38 cellular contexts compared by ENCODE assay signal in the genomic region with DNA sequence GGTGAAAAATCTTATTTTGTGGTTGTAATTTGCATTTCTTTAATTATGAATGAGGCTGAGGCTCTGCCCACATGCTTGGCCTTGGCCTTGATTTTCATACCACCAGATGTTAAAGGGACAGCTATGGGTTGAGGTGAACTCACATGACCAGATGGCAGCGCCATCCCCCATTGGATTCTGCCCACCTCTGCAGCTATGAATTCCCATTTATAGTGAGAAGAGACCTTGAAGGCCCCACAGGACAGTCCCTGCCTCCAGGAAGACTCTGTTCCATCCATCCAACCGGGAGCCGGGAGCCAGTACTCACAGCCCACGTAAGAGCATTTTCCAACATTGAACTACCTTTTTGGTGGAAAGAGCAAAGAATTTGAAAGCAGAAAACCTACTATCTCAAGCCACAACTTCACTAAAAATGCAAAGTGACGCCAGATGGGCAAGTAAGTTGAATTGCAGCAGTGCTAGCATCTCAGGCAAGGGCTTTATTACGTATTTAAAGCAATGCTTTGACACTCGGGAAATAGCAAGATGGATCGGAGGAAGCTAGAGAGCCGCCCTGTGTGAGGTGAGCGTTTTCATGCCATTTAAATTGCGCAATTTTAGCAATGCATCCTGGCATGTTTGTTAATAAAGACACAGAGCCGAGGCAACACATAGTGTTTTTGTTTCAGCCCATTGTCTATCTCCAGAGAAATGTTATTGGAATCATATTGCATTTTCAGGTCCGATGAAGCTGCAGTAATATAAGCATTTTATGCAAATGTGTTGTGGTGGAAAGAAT.
DNase-seq lines count a peak whose midpoint lies in the region; ATAC-seq and TF ChIP-seq lines count a peak whose summit lies in the region.
"Had no signal": no experiment of that assay in that cellular context is flagged by ENCODE, and none has a peak within 500 bp of the region (broad histone marks: within the 10 kb centered on the region; RNA-seq: fewer than 3 reads in every experiment).

No MANE protein-coding gene starts in this region.

- TF ChIP-seq CTCF in endodermal cell (conservative IDR thresholded peaks at IDR 0.05) (no peak), upper lobe of right lung (IDR thresholded peaks at IDR 0.05) (no peak), natural killer cell (IDR thresholded peaks at IDR 0.05) (no peak), mesothelial cell of epicardium (IDR thresholded peaks at IDR 0.05; ENCODE audit: unreplicated experiment) (no peak)

- H3K9me3 ChIP-seq in endodermal cell (ENCODE audit: control insufficient read depth, low read length) (no peaks in the 10 kb centered on the region), upper lobe of right lung (no peaks in the 10 kb centered on the region)
- H3K9me3 ChIP-seq: body of pancreas, esophagus squamous epithelium, heart left ventricle, lower lobe of right lung, Peyer's patch, prostate gland, tibial artery had no signal

- H3K4me3 ChIP-seq in endodermal cell (ENCODE audit: low read length) (no peak overlapping the region), upper lobe of right lung (no peak overlapping the region)
- H3K4me3 ChIP-seq: body of pancreas, dorsolateral prefrontal cortex, esophagus squamous epithelium, GM23248, heart left ventricle, lower lobe of right lung, Peyer's patch, prostate gland, tibial artery had no signal

- H3K4me3 Mint-ChIP-seq in endodermal cell (no peak overlapping the region), natural killer cell (no peak overlapping the region), mesothelial cell of epicardium (no peak overlapping the region)
- H3K4me3 Mint-ChIP-seq: activated CD4-positive, alpha-beta memory T cell treated with anti-CD3 and anti-CD28 coated beads for 36 hours; activated naive CD4-positive, alpha-beta T cell treated with anti-CD3 and anti-CD28 coated beads, Interleukin-2, amount 10 ng/mL, durations not matched to agents 7 days and 5 days; activated T-cell treated with anti-CD3 and anti-CD28 coated beads, Interleukin-2, amount 50 U/mL, for 72 hours; CD4-positive, CD25-positive, alpha-beta regulatory T cell; naive thymus-derived CD8-positive, alpha-beta T cell had no signal

- no peaks in the 10 kb centered on the region for H3K9me3 Mint-ChIP-seq in endodermal cell
- no peaks in the 10 kb centered on the region for H3K9me3 Mint-ChIP-seq in natural killer cell
- no peaks in the 10 kb centered on the region for H3K9me3 Mint-ChIP-seq in mesothelial cell of epicardium
- H3K9me3 Mint-ChIP-seq: activated CD4-positive, alpha-beta memory T cell treated with anti-CD3 and anti-CD28 coated beads for 36 hours; activated naive CD4-positive, alpha-beta T cell treated with anti-CD3 and anti-CD28 coated beads, Interleukin-2, amount 10 ng/mL, durations not matched to agents 7 days and 5 days; CD4-positive, CD25-positive, alpha-beta regulatory T cell; naive thymus-derived CD8-positive, alpha-beta T cell had no signal

- H3K36me3 Mint-ChIP-seq in endodermal cell (ENCODE audit: low read depth), result no peaks in the 10 kb centered on the region
- no peaks in the 10 kb centered on the region for H3K36me3 Mint-ChIP-seq in natural killer cell
- no peaks in the 10 kb centered on the region for H3K36me3 Mint-ChIP-seq in mesothelial cell of epicardium
- H3K36me3 Mint-ChIP-seq: activated CD4-positive, alpha-beta memory T cell treated with anti-CD3 and anti-CD28 coated beads for 36 hours; activated naive CD4-positive, alpha-beta T cell treated with anti-CD3 and anti-CD28 coated beads, Interleukin-2, amount 10 ng/mL, durations not matched to agents 7 days and 5 days had no signal

- intact Hi-C loops in upper lobe of right lung (cut with DNase I) (no loop called here), natural killer cell (cut with micrococcal nuclease) (no loop called here)

- H3K4me1 Mint-ChIP-seq in endodermal cell (no peaks in the 10 kb centered on the region), natural killer cell (peaks cover 6 to 8% of the 10 kb centered on the region in 2 donors), mesothelial cell of epicardium (peaks cover 7% of the 10 kb centered on the region)
- H3K4me1 Mint-ChIP-seq: activated naive CD4-positive, alpha-beta T cell treated with anti-CD3 and anti-CD28 coated beads, Interleukin-2, amount 10 ng/mL, durations not matched to agents 7 days and 5 days had no signal

- no peak overlapping the region for H3K27ac Mint-ChIP-seq in endodermal cell
- no peak overlapping the region for H3K27ac Mint-ChIP-seq in natural killer cell
- no peak overlapping the region for H3K27ac Mint-ChIP-seq in mesothelial cell of epicardium
- H3K27ac Mint-ChIP-seq: activated CD4-positive, alpha-beta memory T cell treated with anti-CD3 and anti-CD28 coated beads for 36 hours; activated naive CD4-positive, alpha-beta T cell treated with anti-CD3 and anti-CD28 coated beads, Interleukin-2, amount 10 ng/mL, durations not matched to agents 7 days and 5 days; activated T-cell treated with anti-CD3 and anti-CD28 coated beads, Interleukin-2, amount 50 U/mL, for 72 hours; naive thymus-derived CD8-positive, alpha-beta T cell had no signal

- ATAC-seq in upper lobe of right lung, result no peak
- ATAC-seq in natural killer cell, result no peak
- ATAC-seq: activated T-cell treated with anti-CD3 and anti-CD28 coated beads, Interleukin-2, amount 50 U/mL, for 72 hours; body of pancreas; foreskin keratinocyte; heart left ventricle; lower lobe of right lung; naive thymus-derived CD8-positive, alpha-beta T cell; sciatic nerve had no signal

- H3K27me3 ChIP-seq in endodermal cell (ENCODE audit: control insufficient read depth, insufficient read depth, low read length, poor library complexity, severe bottlenecking) (no peaks in the 10 kb centered on the region), upper lobe of right lung (peaks cover 4% of the 10 kb centered on the region)
- H3K27me3 ChIP-seq: body of pancreas, heart left ventricle, Peyer's patch, tibial artery had no signal

- H3K27me3 Mint-ChIP-seq in endodermal cell (ENCODE audit: insufficient read depth) (no peaks in the 10 kb centered on the region), natural killer cell (ENCODE audit: low read depth in 2 of 2) (peaks cover under 1 to 12% of the 10 kb centered on the region in 2 donors), mesothelial cell of epicardium (ENCODE audit: low read depth) (peaks cover 45% of the 10 kb centered on the region)
- H3K27me3 Mint-ChIP-seq: activated CD4-positive, alpha-beta memory T cell treated with anti-CD3 and anti-CD28 coated beads for 36 hours; CD4-positive, CD25-positive, alpha-beta regulatory T cell had no signal

- no peak overlapping the region for H3K9ac ChIP-seq in endodermal cell (ENCODE audit: extremely low read depth, low read length, poor library complexity, severe bottlenecking)
- H3K9ac ChIP-seq: GM23248 had no signal

- H3K4me1 ChIP-seq in endodermal cell (ENCODE audit: control insufficient read depth, insufficient read depth, low read length) (no peaks in the 10 kb centered on the region), upper lobe of right lung (peaks cover 2% of the 10 kb centered on the region)
- H3K4me1 ChIP-seq: body of pancreas, foreskin keratinocyte, lower lobe of right lung, Peyer's patch had no signal

- DNase-seq in NCI-H82 (lab: John Stamatoyannopoulos, UW), result peak; percentile 41
- no peak for DNase-seq in NCI-H82 treated with DMSO at 0.1 percent for 48 hours (lab: John Stamatoyannopoulos, UW; ENCODE audit: unreplicated experiment)
- DNase-seq in NCI-H524 treated with DMSO at 0.1 percent for 48 hours (lab: John Stamatoyannopoulos, UW), result peak; percentile 80
- DNase-seq in endodermal cell, result peak; percentile 41
- DNase-seq in upper lobe of right lung, result peak; percentile 5
- no peak for DNase-seq in natural killer cell
- no peak for DNase-seq in iPS-NIHi7 (ENCODE audit: extremely low spot score)
- no peak for DNase-seq in mesothelial cell of epicardium (ENCODE audit: low spot score in 2 of 2, unreplicated experiment in 2 of 2)
- DNase-seq: activated CD4-positive, alpha-beta memory T cell treated with anti-CD3 and anti-CD28 coated beads for 36 hours; activated CD4-positive, CD25-positive, alpha-beta regulatory T cell treated with anti-CD3 and anti-CD28 coated beads, Interleukin-2, amount 50 U/mL, for 72 hours; activated naive CD4-positive, alpha-beta T cell treated with anti-CD3 and anti-CD28 coated beads, Interleukin-2, amount 10 ng/mL, durations not matched to agents 7 days and 5 days; activated T-cell treated with anti-CD3 and anti-CD28 coated beads, Interleukin-2, amount 50 U/mL, for 72 hours; body of pancreas; Calu3; CD4-positive, CD25-positive, alpha-beta regulatory T cell; DND-41; dorsolateral prefrontal cortex; esophagus squamous epithelium; foreskin keratinocyte; GF-D8; GM23248; heart left ventricle; lower lobe of right lung; NCI-H1092; NCI-H1694; NCI-H446 treated with DMSO at 0.1 percent for 48 hours; occipital lobe; SHP77 treated with DMSO at 0.1 percent for 48 hours; stimulated activated CD4-positive, alpha-beta T cell treated with anti-CD3 and anti-CD28 coated beads, Interleukin-12 subunit alpha, Interleukin-12 subunit beta, amount 100 ng/mL, for 4 hours; stimulated activated CD4-positive, alpha-beta T cell treated with anti-CD3 and anti-CD28 coated beads, Interleukin-4, amount 100 ng/mL, for 1 hour; T-helper 2 cell had no signal

- H3K36me3 ChIP-seq in endodermal cell (ENCODE audit: control insufficient read depth, insufficient read depth, low read length) (no peaks in the 10 kb centered on the region), upper lobe of right lung (no peaks in the 10 kb centered on the region)
- H3K36me3 ChIP-seq: esophagus squamous epithelium, heart left ventricle, lower lobe of right lung, Peyer's patch, prostate gland, tibial artery had no signal

- WGBS in endodermal cell (ENCODE audit: insufficient coverage in 1 of 2, insufficient read length in 1 of 2), 2 experiments, result 74 to 81% methylated on average over 9 to 13 of the region's 13 CpGs

- no peak overlapping the region for H3K27ac ChIP-seq in endodermal cell (ENCODE audit: low read depth, low read length)
- H3K27ac ChIP-seq in upper lobe of right lung, result no peak overlapping the region
- H3K27ac ChIP-seq: 22Rv1, body of pancreas, esophagus squamous epithelium, foreskin keratinocyte, GM23248, heart left ventricle, HL-60, lower lobe of right lung, Peyer's patch, prostate gland, tibial artery had no signal

Comparison
In these comparisons a context has a peak if more than half of its experiments do, and no peak if none do; other contexts are left out.
1. DNase-seq: peak in NCI-H82 (single experiment), NCI-H524 treated with DMSO at 0.1 percent for 48 hours (single experiment), endodermal cell (single experiment) and upper lobe of right lung (single experiment); none in NCI-H82 treated with DMSO at 0.1 percent for 48 hours (single experiment), natural killer cell (single experiment), iPS-NIHi7 (single experiment) and mesothelial cell of epicardium (0 of 2).